ENCODE assay signal across 25 cellular contexts in genomic region chr11:93081694-93082093, GRCh38.
"Had no signal": no experiment of that assay in that cellular context is flagged by ENCODE, and none has a peak within 500 bp of the region (broad histone marks: within the 10 kb centered on the region; RNA-seq: fewer than 3 reads in every experiment).

No MANE protein-coding gene starts in this region.

- H3K27ac Mint-ChIP-seq: activated B cell treated with CpG ODN at 0.5 μM for 24 hours; activated CD8-positive, alpha-beta T cell treated with anti-CD3 and anti-CD28 coated beads for 36 hours; memory B cell had no signal

- ATAC-seq: activated CD8-positive, alpha-beta T cell treated with anti-CD3 and anti-CD28 coated beads for 36 hours; activated naive CD4-positive, alpha-beta T cell treated with anti-CD3 and anti-CD28 coated beads, Interleukin-2, amount 50 U/mL, for 72 hours; gastroesophageal sphincter; naive thymus-derived CD8-positive, alpha-beta T cell; sciatic nerve; stimulated activated naive CD8-positive, alpha-beta T cell treated with anti-CD3 and anti-CD28 coated beads, Interleukin-15, Interleukin-2, amounts not matched to agents 100 U/mL and 50 U/mL, for 24 hours had no signal

- H3K4me1 ChIP-seq: gastroesophageal sphincter, testis, transverse colon had no signal

- H3K4me3 ChIP-seq: gastroesophageal sphincter, hepatocyte, skin epidermis, testis, transverse colon had no signal

- FAIRE-seq: bronchial epithelial cell, colon had no signal

- H3K4me3 Mint-ChIP-seq: activated B cell treated with CpG ODN at 0.5 μM for 24 hours; activated CD8-positive, alpha-beta T cell treated with anti-CD3 and anti-CD28 coated beads for 36 hours; central memory CD8-positive, alpha-beta T cell; memory B cell; naive thymus-derived CD8-positive, alpha-beta T cell; neural crest cell had no signal

- H3K79me2 ChIP-seq: hepatocyte had no signal

- H3K4me2 ChIP-seq: hepatocyte had no signal

- H3K9me3 Mint-ChIP-seq: activated B cell treated with CpG ODN at 0.5 μM for 24 hours; activated CD8-positive, alpha-beta T cell treated with anti-CD3 and anti-CD28 coated beads for 36 hours; central memory CD8-positive, alpha-beta T cell; naive thymus-derived CD8-positive, alpha-beta T cell; neural crest cell had no signal

- H3K4me1 Mint-ChIP-seq: activated B cell treated with CpG ODN at 0.5 μM for 24 hours; central memory CD8-positive, alpha-beta T cell; memory B cell had no signal

- H3K9me3 ChIP-seq: gastroesophageal sphincter, testis, transverse colon had no signal

- DNase-seq: activated B cell treated with CpG ODN at 0.5 μM for 24 hours; activated CD4-positive, alpha-beta T cell treated with anti-CD3 and anti-CD28 coated beads, Interleukin-2, amount 50 U/mL, for 1 hour; activated CD8-positive, alpha-beta T cell treated with anti-CD3 and anti-CD28 coated beads for 36 hours; activated naive CD4-positive, alpha-beta T cell; activated T-cell treated with anti-CD3 and anti-CD28 coated beads, Interleukin-2, amount 50 U/mL, for 48 hours; dermis blood vessel endothelial cell; effector CD8-positive, alpha-beta T cell; naive thymus-derived CD8-positive, alpha-beta T cell; posterior cingulate gyrus; stimulated activated CD4-positive, alpha-beta T cell treated with anti-CD3 and anti-CD28 coated beads, Interleukin-12 subunit alpha, Interleukin-12 subunit beta, amount 100 ng/mL, for 4 hours; stimulated activated CD4-positive, alpha-beta T cell treated with anti-CD3 and anti-CD28 coated beads, Interleukin-4, amount 100 ng/mL, for 1 hour; stimulated activated naive CD8-positive, alpha-beta T cell treated with anti-CD3 and anti-CD28 coated beads, Interleukin-15, Interleukin-2, amounts not matched to agents 100 U/mL and 50 U/mL, for 24 hours; T-helper 2 cell; testis; transverse colon had no signal

- H3K27me3 ChIP-seq: hepatocyte, testis, transverse colon had no signal

- H3K36me3 ChIP-seq: gastroesophageal sphincter, transverse colon had no signal

- H3K27me3 Mint-ChIP-seq: central memory CD8-positive, alpha-beta T cell had no signal

- H2AFZ ChIP-seq: hepatocyte had no signal

- H3K27ac ChIP-seq: gastroesophageal sphincter, hepatocyte, skin epidermis, testis, transverse colon had no signal

- H3K36me3 Mint-ChIP-seq: activated naive CD4-positive, alpha-beta T cell treated with anti-CD3 and anti-CD28 coated beads, Interleukin-2, amount 50 U/mL, for 72 hours; memory B cell; naive thymus-derived CD8-positive, alpha-beta T cell had no signal
